ENCODE assay signal across 8 cellular contexts in the genomic region with DNA sequence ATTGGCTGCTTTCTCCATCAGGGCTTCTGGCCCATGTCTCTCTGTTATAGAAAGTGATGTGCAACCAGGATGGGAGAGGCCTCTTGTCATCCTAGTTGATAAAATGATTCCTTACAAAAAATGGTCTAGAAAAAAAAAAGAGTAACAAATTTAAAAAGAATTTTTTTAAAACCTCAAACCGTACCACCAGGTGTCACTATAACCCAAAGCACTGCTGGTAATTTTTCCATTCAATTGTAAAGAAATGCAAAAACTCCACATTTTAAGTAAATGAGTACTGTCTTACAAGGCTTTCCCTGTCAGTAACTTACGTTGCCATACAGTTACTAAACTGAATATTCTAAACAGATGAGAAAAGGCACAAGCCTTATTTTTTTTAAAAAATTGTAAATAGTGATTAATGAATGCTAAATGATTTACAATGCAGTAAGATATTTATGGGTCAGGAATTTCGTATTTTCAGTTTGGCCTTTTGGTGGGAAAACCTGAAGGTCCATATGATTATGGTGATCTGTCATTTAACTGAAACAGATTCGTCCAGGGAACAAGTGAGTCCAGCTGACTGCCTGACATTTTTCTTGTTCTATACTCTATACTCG.
DNase-seq lines count a peak whose midpoint lies in the region; ATAC-seq and TF ChIP-seq lines count a peak whose summit lies in the region.

No MANE protein-coding gene starts in this region.

- WGBS in heart left ventricle, 4 donors = 44 to 55% (median 46%) methylated on average over 5 of the region's 5 CpGs
- 52% methylated on average over 5 of the region's 5 CpGs for WGBS in right cardiac atrium

- H3K4me1 Mint-ChIP-seq in neural crest cell = peaks cover 16% of the 10 kb centered on the region

- TF ChIP-seq CTCF in heart left ventricle (IDR thresholded peaks at IDR 0.05) (peak; percentile 46 to 88 (median 70)), neural crest cell (conservative IDR thresholded peaks at IDR 0.05) (peak; percentile 85)

- no peak for ATAC-seq in heart left ventricle
- ATAC-seq in right cardiac atrium = no peak
- ATAC-seq in HG03135 (IDR thresholded peaks at IDR 0.05; ENCODE audit: unreplicated experiment) = no peak

- no peaks in the 10 kb centered on the region for H3K27me3 Mint-ChIP-seq in neural crest cell (ENCODE audit: low read depth)

- intact Hi-C loops in heart left ventricle (cut with DNase I) = loop anchor here (1.0 to 10.0 kb wide), 8 partner anchors 37 to 701 kb away; no protein-coding TSS in a partner anchor
- intact Hi-C loops in right cardiac atrium (cut with DNase I) = loop anchor here (2.0 to 10.0 kb wide), 3 partner anchors 121 to 128 kb away; no protein-coding TSS in a partner anchor

- H3K36me3 Mint-ChIP-seq in neural crest cell (ENCODE audit: low read depth) = no peaks in the 10 kb centered on the region

- no peaks in the 10 kb centered on the region for H3K27me3 ChIP-seq in heart left ventricle
- H3K27me3 ChIP-seq in right cardiac atrium (ENCODE audit: control insufficient read depth, insufficient read depth) = no peaks in the 10 kb centered on the region

- H3K4me3 ChIP-seq in heart left ventricle (no peak overlapping the region), right cardiac atrium (ENCODE audit: low read length) (no peak overlapping the region)

- no peak for TF ChIP-seq POLR2A in heart left ventricle (IDR thresholded peaks at IDR 0.05)

- H3K36me3 ChIP-seq in heart left ventricle = peaks cover 0 to 14% (median 0%) of the 10 kb centered on the region in 9 donors

- H3K9me3 Mint-ChIP-seq in neural crest cell = no peaks in the 10 kb centered on the region

- H3K4me1 ChIP-seq in heart left ventricle = peaks cover 0 to 54% (median 25%) of the 10 kb centered on the region in 12 donors
- no peaks in the 10 kb centered on the region for H3K4me1 ChIP-seq in right cardiac atrium (ENCODE audit: control insufficient read depth, insufficient read depth, low read length)

- H3K9me3 ChIP-seq in heart left ventricle (no peaks in the 10 kb centered on the region), right cardiac atrium (ENCODE audit: control insufficient read depth, low read length) (no peaks in the 10 kb centered on the region)

- H3K27ac Mint-ChIP-seq in neural crest cell (ENCODE audit: unreplicated experiment) = no peak overlapping the region

- no peak for DNase-seq in heart left ventricle
- DNase-seq in right cardiac atrium = no peak
- peak; percentile 42 for DNase-seq in NCI-H2227 treated with DMSO at 0.1 percent for 48 hours (lab: John Stamatoyannopoulos, UW)
- peak; percentile 13 for DNase-seq in cerebellum (ENCODE audit: low spot score)
- DNase-seq in neural crest cell (ENCODE audit: low read depth, low spot score) = peak; percentile 28
- no peak for DNase-seq in NCI-H524 treated with DMSO at 0.1 percent for 48 hours (lab: John Stamatoyannopoulos, UW)
- no peak for DNase-seq in activated effector memory CD4-positive, alpha-beta T cell treated with anti-CD3 and anti-CD28 coated beads, Interleukin-2, amount 50 U/mL, for 16 hours

- H3K27ac ChIP-seq in heart left ventricle = no peak overlapping the region
- H3K27ac ChIP-seq in right cardiac atrium (ENCODE audit: low read length) = no peak overlapping the region

- no peak overlapping the region for H3K4me3 Mint-ChIP-seq in neural crest cell

Comparison
In these comparisons a context has a peak if more than half of its experiments do, and no peak if none do; other contexts are left out.
1. DNase-seq: peak in NCI-H2227 treated with DMSO at 0.1 percent for 48 hours (single experiment), cerebellum (single experiment) and neural crest cell (single experiment); none in heart left ventricle (0 of 5), right cardiac atrium (0 of 3), NCI-H524 treated with DMSO at 0.1 percent for 48 hours (single experiment) and activated effector memory CD4-positive, alpha-beta T cell treated with anti-CD3 and anti-CD28 coated beads, Interleukin-2, amount 50 U/mL, for 16 hours (single experiment).